ENCODE assay signal across 12 cellular contexts in genomic region chr11:35041070-35041554, GRCh38.
DNase-seq lines count a peak whose midpoint lies in the region; ATAC-seq, FAIRE-seq and TF ChIP-seq lines count a peak whose summit lies in the region.
"Had no signal": no experiment of that assay in that cellular context is flagged by ENCODE, and none has a peak within 500 bp of the region (broad histone marks: within the 10 kb centered on the region; RNA-seq: fewer than 3 reads in every experiment).

No MANE protein-coding gene starts in this region.

- H3K27me3 ChIP-seq in CD8-positive, alpha-beta memory T cell (ENCODE audit: insufficient read depth, low read length, poor library complexity, severe bottlenecking) = no peaks in the 10 kb centered on the region
- no peaks in the 10 kb centered on the region for H3K27me3 ChIP-seq in RWPE2 (ENCODE audit: insufficient read depth, poor library complexity, severe bottlenecking)

- H3K27me3 Mint-ChIP-seq in CD8-positive, alpha-beta memory T cell = peaks cover 0 to 5% of the 10 kb centered on the region in 2 donors

- ATAC-seq in A549 (no peak), RWPE2 (ENCODE audit: low read depth) (no peak), HG03175 (IDR thresholded peaks at IDR 0.05; ENCODE audit: unreplicated experiment) (no peak), HG02885 (IDR thresholded peaks at IDR 0.05; ENCODE audit: poor library complexity, unreplicated experiment) (no peak)

- H3K9me3 Mint-ChIP-seq in CD8-positive, alpha-beta memory T cell = no peaks in the 10 kb centered on the region

- POLR2A ChIA-PET in A549 (lab: Yijun Ruan, JAX) = no interaction called here
- POLR2A ChIA-PET in CD8-positive, alpha-beta memory T cell (lab: Charles Lee) = interaction anchor here (0.6 to 1.5 kb wide), 6 partner anchors 11 to 98 kb away, joined by 3 to 6 read pairs (median 4); partner anchors contain the start of gene CD44

- TF ChIP-seq POLR2A in A549 (IDR thresholded peaks at IDR 0.05; ENCODE audit: low read length) = no peak

- H3K4me3 ChIP-seq in A549 (no peak overlapping the region), RWPE2 (ENCODE audit: severe bottlenecking) (no peak overlapping the region)
- peak overlapping the region; percentile 59 for H3K4me3 ChIP-seq in CD8-positive, alpha-beta memory T cell (ENCODE audit: low read length)

- H3K4me1 ChIP-seq in A549 (peaks cover 25% of the 10 kb centered on the region), RWPE2 (ENCODE audit: insufficient read depth, poor library complexity, severe bottlenecking) (peaks cover 36% of the 10 kb centered on the region)
- H3K4me1 ChIP-seq in CD8-positive, alpha-beta memory T cell (ENCODE audit: insufficient read depth, low read length) = peaks cover 62% of the 10 kb centered on the region

- peaks cover 0 to 3% (median 2%) of the 10 kb centered on the region in 3 donors for H3K36me3 Mint-ChIP-seq in CD8-positive, alpha-beta memory T cell

- H3K36me3 ChIP-seq in CD8-positive, alpha-beta memory T cell (ENCODE audit: insufficient read depth, low read length) = no peaks in the 10 kb centered on the region
- H3K36me3 ChIP-seq in RWPE2 (ENCODE audit: low read depth) = no peaks in the 10 kb centered on the region

- peak overlapping the region; percentile 81 to 91 (median 88) for H3K4me3 Mint-ChIP-seq in CD8-positive, alpha-beta memory T cell

- H3K9me3 ChIP-seq in A549 (no peaks in the 10 kb centered on the region), RWPE2 (ENCODE audit: severe bottlenecking) (no peaks in the 10 kb centered on the region)
- H3K9me3 ChIP-seq in CD8-positive, alpha-beta memory T cell (ENCODE audit: low read length) = no peaks in the 10 kb centered on the region

- FAIRE-seq in A549 (lab: Jason Lieb, UNC) (no peak), RCC 7860 (lab: Jason Lieb, UNC) (no peak)

- H3K4me1 Mint-ChIP-seq in CD8-positive, alpha-beta memory T cell = peaks cover 40 to 74% (median 65%) of the 10 kb centered on the region in 3 donors

- no peak for TF ChIP-seq RAD21 in A549 (conservative IDR thresholded peaks at IDR 0.05 in 1 of 2, IDR thresholded peaks at IDR 0.05 in 1 of 2)

- DNase-seq in A549 (ENCODE audit: low read depth in 1 of 2, low spot score in 1 of 2) (no peak), RWPE2 (ENCODE audit: low spot score) (no peak), epithelial cell of prostate (ENCODE audit: low read depth, low spot score) (no peak), cerebellar cortex (ENCODE audit: low spot score) (no peak), RCC 7860 (ENCODE audit: low spot score) (no peak)
- DNase-seq in CD8-positive, alpha-beta memory T cell = no peak
- DNase-seq: GDM1, NCI-H226 had no signal

- H3K27ac Mint-ChIP-seq in CD8-positive, alpha-beta memory T cell = peak overlapping the region; percentile 89 to 100 (median 98)

- no peak for TF ChIP-seq CTCF in A549 (IDR thresholded peaks at IDR 0.05)
- no peak for TF ChIP-seq CTCF in RWPE2 (IDR thresholded peaks at IDR 0.05; ENCODE audit: poor library complexity, severe bottlenecking)

- WGBS in A549 (ENCODE audit: missing lambda C conversion rate) = 85% methylated on average over 4 of the region's 4 CpGs

- TF ChIP-seq EP300 in A549 (IDR thresholded peaks at IDR 0.05) = no peak

- H3K27ac ChIP-seq in A549 (peak overlapping the region; percentile 55 to 77; a peak in 4 of 6 replicates), RWPE2 (ENCODE audit: poor library complexity, severe bottlenecking) (peak overlapping the region; percentile 91), epithelial cell of prostate (peak overlapping the region; percentile 91)
- peak overlapping the region; percentile 73 for H3K27ac ChIP-seq in CD8-positive, alpha-beta memory T cell (ENCODE audit: low read depth, low read length)
- H3K27ac ChIP-seq: C4-2B, VCaP had no signal

- CTCF ChIA-PET in A549 (lab: Yijun Ruan, JAX) = interaction anchor here (1.1 to 1.5 kb wide), 4 partner anchors 11 to 114 kb away, joined by 3 to 7 read pairs (median 3); no protein-coding TSS in a partner anchor
- CTCF ChIA-PET in CD8-positive, alpha-beta memory T cell (lab: Charles Lee) = interaction anchor here (0.8 to 1.8 kb wide), 10 partner anchors 10 to 264 kb away, joined by 3 to 10 read pairs (median 3); partner anchors contain the start of gene CD44

- H3K4me2 ChIP-seq in A549 = peak overlapping the region; percentile 79

TF ChIP-seq in A549, 52 proteins besides CTCF, POLR2A, EP300 and RAD21:
- TF ChIP-seq CBX8 (IDR thresholded peaks at IDR 0.05) = no peak
- TF ChIP-seq ZC3H11A (IDR thresholded peaks at IDR 0.05) = no peak
- TF ChIP-seq BHLHE40 (IDR thresholded peaks at IDR 0.05; ENCODE audit: low read depth, low read length) = no peak
- TF ChIP-seq RCOR1 (IDR thresholded peaks at IDR 0.05; ENCODE audit: low read depth, low read length) = no peak
- no peak for TF ChIP-seq JUN (IDR thresholded peaks at IDR 0.05)
- TF ChIP-seq, protein P1, sequence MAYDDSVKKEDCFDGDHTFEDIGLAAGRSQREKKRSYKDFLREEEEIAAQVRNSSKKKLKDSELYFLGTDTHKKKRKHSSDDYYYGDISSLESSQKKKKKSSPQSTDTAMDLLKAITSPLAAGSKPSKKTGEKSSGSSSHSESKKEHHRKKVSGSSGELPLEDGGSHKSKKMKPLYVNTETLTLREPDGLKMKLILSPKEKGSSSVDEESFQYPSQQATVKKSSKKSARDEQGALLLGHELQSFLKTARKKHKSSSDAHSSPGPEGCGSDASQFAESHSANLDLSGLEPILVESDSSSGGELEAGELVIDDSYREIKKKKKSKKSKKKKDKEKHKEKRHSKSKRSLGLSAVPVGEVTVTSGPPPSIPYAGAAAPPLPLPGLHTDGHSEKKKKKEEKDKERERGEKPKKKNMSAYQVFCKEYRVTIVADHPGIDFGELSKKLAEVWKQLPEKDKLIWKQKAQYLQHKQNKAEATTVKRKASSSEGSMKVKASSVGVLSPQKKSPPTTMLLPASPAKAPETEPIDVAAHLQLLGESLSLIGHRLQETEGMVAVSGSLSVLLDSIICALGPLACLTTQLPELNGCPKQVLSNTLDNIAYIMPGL (CRISPR knock-in tag; IDR thresholded peaks at IDR 0.05; ENCODE audit: borderline replicate concordance) = no peak
- no peak for TF ChIP-seq RNF2 (IDR thresholded peaks at IDR 0.05; ENCODE audit: borderline replicate concordance, low read depth)
